ENCODE assay signal across 22 cellular contexts in the genomic region with DNA sequence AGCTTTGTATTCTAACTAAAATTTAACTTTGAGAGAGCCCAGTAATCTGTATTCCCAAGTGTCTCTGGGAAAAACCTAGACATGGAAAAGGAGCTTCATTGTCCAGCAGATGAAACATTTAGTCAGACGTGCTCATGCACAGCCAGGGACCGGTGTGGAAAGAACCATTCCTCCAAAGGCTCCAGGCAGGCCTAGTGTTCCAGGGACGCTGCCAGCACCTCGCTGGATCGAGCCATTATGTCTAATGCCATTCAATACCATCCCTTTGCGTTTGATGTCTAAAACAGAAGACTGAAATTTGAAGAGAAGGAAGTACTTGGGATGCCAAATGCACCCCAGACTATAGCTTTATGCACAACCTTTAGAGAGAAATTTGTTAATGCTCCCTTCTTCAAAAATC. TPM values are rescaled to one million over a fixed set of nuclear protein-coding genes. Genes with fewer than 3 reads are reported as not detected.
DNase-seq lines count a peak whose midpoint lies in the region; ATAC-seq and TF ChIP-seq lines count a peak whose summit lies in the region.
"Had no signal": no experiment of that assay in that cellular context is flagged by ENCODE, and none has a peak within 500 bp of the region (broad histone marks: within the 10 kb centered on the region; RNA-seq: fewer than 3 reads in every experiment).

No MANE protein-coding gene starts in this region.

- no peak for TF ChIP-seq CTCF in IMR-90 (conservative IDR thresholded peaks at IDR 0.05; ENCODE audit: low read depth, low read length)
- TF ChIP-seq CTCF in mesothelial cell of epicardium (IDR thresholded peaks at IDR 0.05; ENCODE audit: unreplicated experiment): no peak
- no peak for TF ChIP-seq CTCF in progenitor cell of endocrine pancreas (IDR thresholded peaks at IDR 0.05; ENCODE audit: unreplicated experiment)

- H3K9me3 Mint-ChIP-seq in activated naive CD4-positive, alpha-beta T cell treated with anti-CD3 and anti-CD28 coated beads, Interleukin-2, amount 50 U/mL, for 24 hours: no peaks in the 10 kb centered on the region
- H3K9me3 Mint-ChIP-seq in mesothelial cell of epicardium (no peaks in the 10 kb centered on the region), progenitor cell of endocrine pancreas (ENCODE audit: low read depth) (no peaks in the 10 kb centered on the region)
- H3K9me3 Mint-ChIP-seq in activated T-cell treated with anti-CD3 and anti-CD28 coated beads, Interleukin-2, amount 50 U/mL, for 24 hours: no peaks in the 10 kb centered on the region

- DNase-seq in activated naive CD4-positive, alpha-beta T cell (lab: John Stamatoyannopoulos, UW): no peak
- no peak for DNase-seq in IMR-90
- DNase-seq in mesothelial cell of epicardium (ENCODE audit: low spot score in 2 of 2, unreplicated experiment in 2 of 2): no peak
- no peak for DNase-seq in progenitor cell of endocrine pancreas (ENCODE audit: low spot score, unreplicated experiment)
- DNase-seq in HT-29 (ENCODE audit: low spot score): no peak
- DNase-seq in activated T-cell treated with anti-CD3 and anti-CD28 coated beads, Interleukin-2, amount 50 U/mL, for 24 hours: no peak
- DNase-seq: EL, GF-D8, KBM-7, MM.1S, NCI-H1048, NCI-H1417 treated with DMSO at 0.1 percent for 48 hours, NCI-H187, NCI-H226, NCI-H510A treated with DMSO at 0.1 percent for 48 hours, Peyer's patch, SJCRH30 had no signal

- no peaks in the 10 kb centered on the region for H3K9me1 ChIP-seq in IMR-90 (ENCODE audit: insufficient read depth, low read length)

- no peak overlapping the region for H3K56ac ChIP-seq in IMR-90 (ENCODE audit: extremely low read depth, insufficient read depth, low read length)

- H2BK20ac ChIP-seq in IMR-90 (ENCODE audit: low read depth, low read length): no peak overlapping the region

- CTCF ChIA-PET in IMR-90 (lab: Yijun Ruan, JAX): no interaction called here

- no peaks in the 10 kb centered on the region for H3K36me3 Mint-ChIP-seq in activated naive CD4-positive, alpha-beta T cell treated with anti-CD3 and anti-CD28 coated beads, Interleukin-2, amount 50 U/mL, for 24 hours
- no peaks in the 10 kb centered on the region for H3K36me3 Mint-ChIP-seq in mesothelial cell of epicardium
- no peaks in the 10 kb centered on the region for H3K36me3 Mint-ChIP-seq in progenitor cell of endocrine pancreas (ENCODE audit: insufficient read depth)
- H3K36me3 Mint-ChIP-seq in activated T-cell treated with anti-CD3 and anti-CD28 coated beads, Interleukin-2, amount 50 U/mL, for 24 hours (ENCODE audit: low read depth): no peaks in the 10 kb centered on the region

- BruUV-seq in IMR-90 (replicated peaks; lab: Mats Ljungman, UMichigan): no TSS peak

- H3K4me3 ChIP-seq in IMR-90 (ENCODE audit: insufficient read depth, low read depth, low read length): no peak overlapping the region

- no peak overlapping the region for H4K8ac ChIP-seq in IMR-90 (ENCODE audit: low read depth in 2 of 2, low read length in 2 of 2)

- no peak overlapping the region for H3K4ac ChIP-seq in IMR-90 (ENCODE audit: low read depth, low read length)

- no peaks in the 10 kb centered on the region for H3K79me1 ChIP-seq in IMR-90 (ENCODE audit: low read depth in 1 of 2, low read length in 2 of 2)

- H2AK5ac ChIP-seq in IMR-90 (ENCODE audit: low read depth, low read length): no peak overlapping the region

- H2BK15ac ChIP-seq in IMR-90 (ENCODE audit: low read depth, low read length): no peak overlapping the region

- POLR2A ChIA-PET in IMR-90 (lab: Charles Lee; ENCODE audit: unreplicated experiment): no interaction called here

- no peak overlapping the region for H3K27ac ChIP-seq in IMR-90 (ENCODE audit: insufficient read depth, low read length)
- H3K27ac ChIP-seq: SJCRH30 had no signal

- H3K27me3 Mint-ChIP-seq in activated naive CD4-positive, alpha-beta T cell treated with anti-CD3 and anti-CD28 coated beads, Interleukin-2, amount 50 U/mL, for 24 hours: peaks cover 36% of the 10 kb centered on the region
- H3K27me3 Mint-ChIP-seq in mesothelial cell of epicardium (ENCODE audit: low read depth) (peaks cover 59% of the 10 kb centered on the region), progenitor cell of endocrine pancreas (peaks cover 57% of the 10 kb centered on the region)
- peaks cover 53% of the 10 kb centered on the region for H3K27me3 Mint-ChIP-seq in activated T-cell treated with anti-CD3 and anti-CD28 coated beads, Interleukin-2, amount 50 U/mL, for 24 hours

- no peaks in the 10 kb centered on the region for H3K36me3 ChIP-seq in IMR-90 (ENCODE audit: control insufficient read depth, insufficient read depth, low read length)
- H3K36me3 ChIP-seq: Peyer's patch, SJCRH30 had no signal

- no peak overlapping the region for H3K9ac ChIP-seq in IMR-90 (ENCODE audit: low read depth, low read length)

- no peak for TF ChIP-seq POLR2A in IMR-90 (IDR thresholded peaks at IDR 0.05; ENCODE audit: low read depth, low read length)

- 80% methylated on average over 1 of the region's 6 CpGs; no CpG with 5 or more reads in 1 of the 2 experiments for WGBS in IMR-90 (ENCODE audit: extremely low coverage in 2 of 2, insufficient read length in 1 of 2), 2 experiments

- no peak overlapping the region for H4K5ac ChIP-seq in IMR-90 (ENCODE audit: low read depth, low read length)

- no peak overlapping the region for H2BK5ac ChIP-seq in IMR-90 (ENCODE audit: low read depth, low read length, poor library complexity, severe bottlenecking)

- H3K27ac Mint-ChIP-seq in activated naive CD4-positive, alpha-beta T cell treated with anti-CD3 and anti-CD28 coated beads, Interleukin-2, amount 50 U/mL, for 24 hours: no peak overlapping the region
- no peak overlapping the region for H3K27ac Mint-ChIP-seq in mesothelial cell of epicardium
- no peak overlapping the region for H3K27ac Mint-ChIP-seq in progenitor cell of endocrine pancreas
- no peak overlapping the region for H3K27ac Mint-ChIP-seq in activated T-cell treated with anti-CD3 and anti-CD28 coated beads, Interleukin-2, amount 50 U/mL, for 24 hours
- H3K27ac Mint-ChIP-seq: CD14-positive monocyte had no signal

- in situ Hi-C loops in IMR-90 (cut with MboI; ENCODE audit: low sequenced_read_pairs): loop anchor here (25.0 kb wide), 1 partner anchor 1509 kb away; no protein-coding TSS in a partner anchor

- peak overlapping the region; percentile 39 for H3K4me3 Mint-ChIP-seq in activated naive CD4-positive, alpha-beta T cell treated with anti-CD3 and anti-CD28 coated beads, Interleukin-2, amount 50 U/mL, for 24 hours
- H3K4me3 Mint-ChIP-seq in mesothelial cell of epicardium (peak overlapping the region; percentile 26), progenitor cell of endocrine pancreas (ENCODE audit: low read depth) (peak overlapping the region; percentile 53)
- no peak overlapping the region for H3K4me3 Mint-ChIP-seq in activated T-cell treated with anti-CD3 and anti-CD28 coated beads, Interleukin-2, amount 50 U/mL, for 24 hours

- H4K20me1 ChIP-seq in IMR-90 (ENCODE audit: insufficient read depth, low read length): no peaks in the 10 kb centered on the region

- intact Hi-C loops in IMR-90 (cut with micrococcal nuclease): loop anchor here (2.0 kb wide), 1 partner anchor 1514 kb away; no protein-coding TSS in a partner anchor

- H2AFZ ChIP-seq in IMR-90 (replicated peaks; ENCODE audit: low read length, poor library complexity): peak overlapping the region; percentile 61

- H3K27me3 ChIP-seq in IMR-90 (ENCODE audit: control insufficient read depth, insufficient read depth, low read length): peaks cover 12% of the 10 kb centered on the region; the same call in 1 of the 2 replicates

- H3K4me1 Mint-ChIP-seq in activated naive CD4-positive, alpha-beta T cell treated with anti-CD3 and anti-CD28 coated beads, Interleukin-2, amount 50 U/mL, for 24 hours: peaks cover 15% of the 10 kb centered on the region
- H3K4me1 Mint-ChIP-seq in mesothelial cell of epicardium: peaks cover 18% of the 10 kb centered on the region
- H3K4me1 Mint-ChIP-seq in progenitor cell of endocrine pancreas (ENCODE audit: low read depth): peaks cover 9% of the 10 kb centered on the region
- H3K4me1 Mint-ChIP-seq in activated T-cell treated with anti-CD3 and anti-CD28 coated beads, Interleukin-2, amount 50 U/mL, for 24 hours (ENCODE audit: low read depth): peaks cover 13% of the 10 kb centered on the region

- TF ChIP-seq RAD21 in IMR-90 (IDR thresholded peaks at IDR 0.05; ENCODE audit: low read length): no peak

- H3K9me3 ChIP-seq in IMR-90 (ENCODE audit: control insufficient read depth, insufficient read depth, low read length): no peaks in the 10 kb centered on the region
- H3K9me3 ChIP-seq: Peyer's patch, SJCRH30 had no signal

- H3K4me2 ChIP-seq in IMR-90 (ENCODE audit: low read depth, low read length): no peak overlapping the region

- no peak overlapping the region for H3K14ac ChIP-seq in IMR-90 (replicated peaks; ENCODE audit: low read depth, low read length)

- peaks cover 5% of the 10 kb centered on the region for H3K4me1 ChIP-seq in IMR-90 (ENCODE audit: control insufficient read depth, insufficient read depth, low read length)
- H3K4me1 ChIP-seq: SJCRH30 had no signal

- no peak overlapping the region for H3K23ac ChIP-seq in IMR-90 (ENCODE audit: low read depth, low read length)

- H2BK120ac ChIP-seq in IMR-90 (ENCODE audit: low read depth, low read length): no peak overlapping the region

- dilution Hi-C loops in IMR-90 (cut with HindIII; ENCODE audit: low sequenced_read_pairs, unreplicated experiment): no loop called here

- ATAC-seq in IMR-90 (ENCODE audit: low read depth) (no peak), HG03521 (IDR thresholded peaks at IDR 0.05; ENCODE audit: unreplicated experiment) (no peak)
- ATAC-seq: HepG2 had no signal

- H2AK9ac ChIP-seq in IMR-90 (replicated peaks; ENCODE audit: low read depth, low read length, poor library complexity): no peak overlapping the region

- no peak overlapping the region for H3K18ac ChIP-seq in IMR-90 (ENCODE audit: low read depth, low read length)

- H4K91ac ChIP-seq in IMR-90 (ENCODE audit: insufficient read depth, low read depth, low read length): no peak overlapping the region

TF ChIP-seq in IMR-90, 13 proteins besides CTCF, POLR2A, EP300 and RAD21 (continues in another document):
- TF ChIP-seq, protein P1, sequence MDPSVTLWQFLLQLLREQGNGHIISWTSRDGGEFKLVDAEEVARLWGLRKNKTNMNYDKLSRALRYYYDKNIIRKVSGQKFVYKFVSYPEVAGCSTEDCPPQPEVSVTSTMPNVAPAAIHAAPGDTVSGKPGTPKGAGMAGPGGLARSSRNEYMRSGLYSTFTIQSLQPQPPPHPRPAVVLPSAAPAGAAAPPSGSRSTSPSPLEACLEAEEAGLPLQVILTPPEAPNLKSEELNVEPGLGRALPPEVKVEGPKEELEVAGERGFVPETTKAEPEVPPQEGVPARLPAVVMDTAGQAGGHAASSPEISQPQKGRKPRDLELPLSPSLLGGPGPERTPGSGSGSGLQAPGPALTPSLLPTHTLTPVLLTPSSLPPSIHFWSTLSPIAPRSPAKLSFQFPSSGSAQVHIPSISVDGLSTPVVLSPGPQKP (IDR thresholded peaks at IDR 0.05; ENCODE audit: borderline replicate concordance, low read depth, low read length): no peak

RNA-seq across cellular contexts. Expression of a gene that starts 1.5 kb away (rescaled TPM):
- 1.3 and 1.4 TPM in 2 replicates for total RNA-seq in IMR-90 (2012; rRNA removed)
- 0.46 and 0.62 TPM in 2 replicates for polyA plus RNA-seq in IMR-90 (2012; rRNA removed)
- polyA plus RNA-seq in IMR-90 (2012; cell fraction: cytosol; rRNA removed): 0.27 and 0.31 TPM in 2 replicates
- polyA plus RNA-seq in IMR-90 (2012; cell fraction: nucleus; rRNA removed; ENCODE audit: low replicate concordance): 0.21 and 0.29 TPM in 2 replicates
- 3.6 to 4.8 TPM (median 3.6 TPM) in 3 replicates for total RNA-seq in mesothelial cell of epicardium
- 0.84 and 1.3 TPM in 2 replicates for total RNA-seq in progenitor cell of endocrine pancreas
- total RNA-seq in HT-29 (2014; rRNA removed; shearing (Covaris generic)): not detected in 2 replicates
- total RNA-seq: OCI-LY7 had no signal
- polyA plus RNA-seq: CD14-positive monocyte had no signal
